2 cellular contexts compared by ENCODE assay signal in genomic region chr6:75604294-75604693, GRCh38.
TF ChIP-seq lines count a peak whose summit lies in the region.

No MANE protein-coding gene starts in this region.

TF ChIP-seq in SK-N-SH, 30 proteins besides CTCF, POLR2A, EP300 and RAD21 (continued from another document):
- no peak for TF ChIP-seq REST (IDR thresholded peaks at IDR 0.05; ENCODE audit: low read depth, low read length)
- TF ChIP-seq USF1 (IDR thresholded peaks at IDR 0.05; ENCODE audit: borderline replicate concordance, low read depth), result no peak
- TF ChIP-seq EZH2phosphoT487 (IDR thresholded peaks at IDR 0.05; ENCODE audit: borderline replicate concordance, low read depth), result no peak
- TF ChIP-seq JUND (IDR thresholded peaks at IDR 0.05), result no peak
- no peak for TF ChIP-seq NRF1 (IDR thresholded peaks at IDR 0.05; ENCODE audit: low read depth, low read length)
- no peak for TF ChIP-seq NFIC (IDR thresholded peaks at IDR 0.05; ENCODE audit: borderline replicate concordance)
- TF ChIP-seq PBX3 (IDR thresholded peaks at IDR 0.05), result no peak
- TF ChIP-seq TAF1 (IDR thresholded peaks at IDR 0.05; ENCODE audit: borderline replicate concordance, low read depth, low read length), result no peak
- TF ChIP-seq GABPA (IDR thresholded peaks at IDR 0.05; ENCODE audit: low read depth), result no peak
- TF ChIP-seq YY1 (IDR thresholded peaks at IDR 0.05; ENCODE audit: low read depth), result no peak
- no peak for TF ChIP-seq RFX5 (IDR thresholded peaks at IDR 0.05; ENCODE audit: low read length)
- no peak for TF ChIP-seq ZBTB33 (IDR thresholded peaks at IDR 0.05; ENCODE audit: borderline replicate concordance, low read depth)

TF ChIP-seq in SK-N-SH treated with all-trans-retinoic acid at 6 μM for 48 hours, 23 proteins besides CTCF, POLR2A, EP300 and RAD21 (continued from another document):
- no peak for TF ChIP-seq CREB5 (CRISPR knock-in tag; IDR thresholded peaks at IDR 0.05; ENCODE audit: low read depth)
- no peak for TF ChIP-seq CSDC2 (CRISPR knock-in tag; IDR thresholded peaks at IDR 0.05)
- TF ChIP-seq OSR1 (CRISPR knock-in tag; IDR thresholded peaks at IDR 0.05), result no peak
- no peak for TF ChIP-seq TSHZ2 (CRISPR knock-in tag; IDR thresholded peaks at IDR 0.05)
- TF ChIP-seq TOX (CRISPR knock-in tag; IDR thresholded peaks at IDR 0.05; ENCODE audit: borderline replicate concordance), result no peak
- TF ChIP-seq ZNF565 (CRISPR knock-in tag; conservative IDR thresholded peaks at IDR 0.05; ENCODE audit: low read depth), result no peak
- TF ChIP-seq ZNF70 (CRISPR knock-in tag; IDR thresholded peaks at IDR 0.05), result no peak
- TF ChIP-seq PATZ1 (CRISPR knock-in tag; IDR thresholded peaks at IDR 0.05; ENCODE audit: borderline replicate concordance), result no peak
